8 cellular contexts compared by ENCODE assay signal in the genomic region with DNA sequence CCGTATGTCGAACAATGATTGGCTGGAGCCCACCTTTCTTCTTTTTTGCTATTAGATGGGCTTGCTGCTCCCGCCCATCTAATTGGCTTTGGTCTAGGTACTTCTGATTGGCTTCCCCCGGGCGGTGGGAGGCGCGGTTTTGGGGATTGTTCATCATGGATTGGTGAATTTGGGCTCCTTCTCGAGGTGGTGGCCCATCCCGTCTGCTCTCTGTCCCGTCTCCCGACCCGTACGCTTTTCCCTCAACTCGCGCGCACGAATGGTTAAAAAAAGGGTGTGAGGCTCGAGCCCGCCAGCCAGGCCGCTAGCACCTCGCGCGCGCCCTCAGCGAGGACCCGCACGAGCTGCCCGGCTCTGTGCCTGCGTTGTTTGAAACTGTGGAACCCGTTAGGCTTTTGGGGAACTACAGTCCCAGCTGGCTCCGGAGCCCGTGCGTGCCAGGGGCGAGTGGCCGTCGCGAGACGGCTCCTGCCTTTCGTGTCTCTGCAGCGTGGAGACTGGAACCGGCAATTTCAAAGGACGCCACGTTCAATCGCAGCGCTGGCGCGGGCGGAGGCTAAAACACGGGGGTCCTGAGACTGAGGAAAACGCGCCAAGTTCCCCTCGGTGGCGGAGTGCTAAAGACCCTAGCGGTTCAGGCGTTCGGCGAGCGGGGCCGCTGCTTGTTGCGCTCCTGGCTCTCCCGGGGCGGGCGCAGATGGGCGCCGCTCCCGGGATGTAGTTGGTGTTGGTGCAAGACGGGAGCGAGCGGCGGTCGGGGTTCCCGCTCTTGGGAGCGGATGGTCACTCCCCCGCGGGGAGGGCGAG. TPM values are rescaled to one million over a fixed set of nuclear protein-coding genes. Genes with fewer than 3 reads are reported as not detected.
A peak's percentile ranks its signal among the peaks of the same experiment; 100 is the strongest.
DNase-seq lines count a peak whose midpoint lies in the region; ATAC-seq and TF ChIP-seq lines count a peak whose summit lies in the region.

A gene with protein sequence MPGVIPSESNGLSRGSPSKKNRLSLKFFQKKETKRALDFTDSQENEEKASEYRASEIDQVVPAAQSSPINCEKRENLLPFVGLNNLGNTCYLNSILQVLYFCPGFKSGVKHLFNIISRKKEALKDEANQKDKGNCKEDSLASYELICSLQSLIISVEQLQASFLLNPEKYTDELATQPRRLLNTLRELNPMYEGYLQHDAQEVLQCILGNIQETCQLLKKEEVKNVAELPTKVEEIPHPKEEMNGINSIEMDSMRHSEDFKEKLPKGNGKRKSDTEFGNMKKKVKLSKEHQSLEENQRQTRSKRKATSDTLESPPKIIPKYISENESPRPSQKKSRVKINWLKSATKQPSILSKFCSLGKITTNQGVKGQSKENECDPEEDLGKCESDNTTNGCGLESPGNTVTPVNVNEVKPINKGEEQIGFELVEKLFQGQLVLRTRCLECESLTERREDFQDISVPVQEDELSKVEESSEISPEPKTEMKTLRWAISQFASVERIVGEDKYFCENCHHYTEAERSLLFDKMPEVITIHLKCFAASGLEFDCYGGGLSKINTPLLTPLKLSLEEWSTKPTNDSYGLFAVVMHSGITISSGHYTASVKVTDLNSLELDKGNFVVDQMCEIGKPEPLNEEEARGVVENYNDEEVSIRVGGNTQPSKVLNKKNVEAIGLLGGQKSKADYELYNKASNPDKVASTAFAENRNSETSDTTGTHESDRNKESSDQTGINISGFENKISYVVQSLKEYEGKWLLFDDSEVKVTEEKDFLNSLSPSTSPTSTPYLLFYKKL (plus strand): TSS at position 584 of the 807 bp plus-strand sequence. CDS start 2,819 bp downstream, outside the sequence.

- peaks cover 35% of the 10 kb centered on the region for H3K4me1 Mint-ChIP-seq in dendritic cell treated with granulocyte-macrophage colony-stimulating factor and Interleukin-4, amounts not matched to agents 40 ng/mL and 50 ng/mL, for 4 days (ENCODE audit: low read depth)

- peak within 1 kb of the TSS; percentile 99 for H3K27ac Mint-ChIP-seq in dendritic cell treated with granulocyte-macrophage colony-stimulating factor and Interleukin-4, amounts not matched to agents 40 ng/mL and 50 ng/mL, for 4 days

- H3K4me3 ChIP-seq in BLaER1 treated with 17β-estradiol and CSF1 and Interleukin-3, amounts not matched to agents 10 nM and 100 nM: peak within 1 kb of the TSS; percentile 89 to 100 (median 99)
- H3K4me3 ChIP-seq in left lung: peak within 1 kb of the TSS; percentile 92 to 99

- no peaks in the 10 kb centered on the region; a peak in 1 of 22 replicates for H3K9me3 ChIP-seq in BLaER1 treated with 17β-estradiol and CSF1 and Interleukin-3, amounts not matched to agents 10 nM and 100 nM (replicated peaks in 1 of 11)
- H3K9me3 ChIP-seq in left lung: no peaks in the 10 kb centered on the region

- ATAC-seq in GM19372 (IDR thresholded peaks at IDR 0.05; ENCODE audit: low read depth, unreplicated experiment) (peak; percentile 70), HG03558 (IDR thresholded peaks at IDR 0.05; ENCODE audit: extremely low read depth, unreplicated experiment) (peak; percentile 58), left lung (peak; percentile 88)

- H3K27me3 Mint-ChIP-seq in dendritic cell treated with granulocyte-macrophage colony-stimulating factor and Interleukin-4, amounts not matched to agents 40 ng/mL and 50 ng/mL, for 4 days: no peaks in the 10 kb centered on the region

- peaks cover 26 to 52% (median 44%) of the 10 kb centered on the region in 10 experiments for H3K4me1 ChIP-seq in BLaER1 treated with 17β-estradiol and CSF1 and Interleukin-3, amounts not matched to agents 10 nM and 100 nM
- H3K4me1 ChIP-seq in left lung: peaks cover 19 to 37% of the 10 kb centered on the region in 2 donors

- H4K20me1 ChIP-seq in BLaER1 treated with 17β-estradiol and CSF1 and Interleukin-3, amounts not matched to agents 10 nM and 100 nM: peaks cover 0 to 47% (median 39%) of the 10 kb centered on the region in 11 experiments; a peak in 15 of 22 replicates

- DNase-seq in NCI-H748 treated with DMSO at 0.1 percent for 48 hours (lab: John Stamatoyannopoulos, UW) (peak; percentile 99), left lung (peak; percentile 95 to 98)
- peak; percentile 92 to 99 for DNase-seq in activated CD4-positive, alpha-beta T cell treated with anti-CD3 and anti-CD28 coated beads, Interleukin-2, amount 50 U/mL, for 24 hours (ENCODE audit: low read depth in 1 of 2, low spot score in 1 of 2)
- peak; percentile 90 to 94 for DNase-seq in stimulated activated CD4-positive, alpha-beta T cell treated with anti-CD3 and anti-CD28 coated beads, Interleukin-2, amount 100 ng/mL, for 48 hours

- H3K36me3 Mint-ChIP-seq in dendritic cell treated with granulocyte-macrophage colony-stimulating factor and Interleukin-4, amounts not matched to agents 40 ng/mL and 50 ng/mL, for 4 days (ENCODE audit: low read depth): peaks cover 19% of the 10 kb centered on the region

- peak within 1 kb of the TSS; percentile 94 for H3K4me3 Mint-ChIP-seq in dendritic cell treated with granulocyte-macrophage colony-stimulating factor and Interleukin-4, amounts not matched to agents 40 ng/mL and 50 ng/mL, for 4 days

- H3K36me3 ChIP-seq in BLaER1 treated with 17β-estradiol and CSF1 and Interleukin-3, amounts not matched to agents 10 nM and 100 nM: peaks cover 4 to 21% (median 13%) of the 10 kb centered on the region in 11 experiments; a peak in 21 of 22 replicates
- H3K36me3 ChIP-seq in left lung: no peaks in the 10 kb centered on the region

- intact Hi-C loops in dendritic cell treated with granulocyte-macrophage colony-stimulating factor and Interleukin-4, amounts not matched to agents 40 ng/mL and 50 ng/mL, for 4 days (cut with micrococcal nuclease): loop anchor here (2.0 to 10.0 kb wide), 3 partner anchors 348 to 1362 kb away; partner anchors contain the start of genes ALG6 and ATG4C
- intact Hi-C loops in left lung (cut with DNase I): no loop called here

- H3K9ac ChIP-seq in BLaER1 treated with 17β-estradiol and CSF1 and Interleukin-3, amounts not matched to agents 10 nM and 100 nM: peak within 1 kb of the TSS; percentile 93 to 99 (median 98)

- no peak for TF ChIP-seq CTCF in left lung (IDR thresholded peaks at IDR 0.05)

- peak within 1 kb of the TSS; percentile 76 to 96 (median 88) for H3K4me2 ChIP-seq in BLaER1 treated with 17β-estradiol and CSF1 and Interleukin-3, amounts not matched to agents 10 nM and 100 nM

- peak within 1 kb of the TSS; percentile 96 to 100 (median 98) for H3K27ac ChIP-seq in BLaER1 treated with 17β-estradiol and CSF1 and Interleukin-3, amounts not matched to agents 10 nM and 100 nM
- H3K27ac ChIP-seq in left lung: peak within 1 kb of the TSS; percentile 97 to 99

- H3K9me3 Mint-ChIP-seq in dendritic cell treated with granulocyte-macrophage colony-stimulating factor and Interleukin-4, amounts not matched to agents 40 ng/mL and 50 ng/mL, for 4 days: no peaks in the 10 kb centered on the region

- no peaks in the 10 kb centered on the region for H3K27me3 ChIP-seq in BLaER1 treated with 17β-estradiol and CSF1 and Interleukin-3, amounts not matched to agents 10 nM and 100 nM
- no peaks in the 10 kb centered on the region for H3K27me3 ChIP-seq in left lung

RNA-seq across cellular contexts. Expression of the gene that starts here (rescaled TPM):
- 10 to 100 TPM; 21.1 to 26.7 TPM for total RNA-seq in left lung

Comparison
In these comparisons a context has a peak if more than half of its experiments do, and no peak if none do; other contexts are left out.
1. Peak in every context shown above with its lines: DNase-seq, ATAC-seq, H3K4me3 ChIP-seq and H3K27ac ChIP-seq.